In genomic region chr19:7853760-7854107, GRCh38 we compare ENCODE assay signal across 10 cellular contexts. TPM values are rescaled to one million over a fixed set of nuclear protein-coding genes. Genes with fewer than 3 reads are reported as not detected.
DNase-seq lines count a peak whose midpoint lies in the region; ATAC-seq and TF ChIP-seq lines count a peak whose summit lies in the region.
"Had no signal": no experiment of that assay in that cellular context is flagged by ENCODE, and none has a peak within 500 bp of the region (broad histone marks: within the 10 kb centered on the region; RNA-seq: fewer than 3 reads in every experiment).

No MANE protein-coding gene starts in this region.

- no peak overlapping the region for H3K27ac Mint-ChIP-seq in WTC11
- H3K27ac Mint-ChIP-seq: activated naive CD8-positive, alpha-beta T cell treated with anti-CD3 and anti-CD28 coated beads, Interleukin-2, amount 10 ng/mL, durations not matched to agents 7 days and 5 days; nephron progenitor cell had no signal

- H3K9ac ChIP-seq in ES-I3 (ENCODE audit: low read depth, low read length) = peak overlapping the region; percentile 20; the same call in 1 of the 2 replicates

- H3K36me3 Mint-ChIP-seq in WTC11 = no peaks in the 10 kb centered on the region
- H3K36me3 Mint-ChIP-seq: activated naive CD8-positive, alpha-beta T cell treated with anti-CD3 and anti-CD28 coated beads, Interleukin-2, amount 10 ng/mL, durations not matched to agents 7 days and 5 days had no signal

- TF ChIP-seq CTCF in WTC11 (IDR thresholded peaks at IDR 0.05) = no peak
- TF ChIP-seq CTCF in mucosa of descending colon (IDR thresholded peaks at IDR 0.05) = no peak

- peaks cover 37% of the 10 kb centered on the region for H3K27me3 Mint-ChIP-seq in WTC11 (ENCODE audit: low read depth)
- H3K27me3 Mint-ChIP-seq: activated naive CD8-positive, alpha-beta T cell treated with anti-CD3 and anti-CD28 coated beads, Interleukin-2, amount 10 ng/mL, durations not matched to agents 7 days and 5 days had no signal

- CTCF ChIA-PET in WTC11 (lab: Charles Lee) = interaction anchor here (0.5 to 3.3 kb wide), 26 partner anchors 9 to 215 kb away, joined by 3 to 53 read pairs (median 5); partner anchors contain the start of genes LRRC8E, SNAPC2, TIMM44 and TRAPPC5

- H3K4me3 Mint-ChIP-seq in WTC11 = peak overlapping the region; percentile 51
- H3K4me3 Mint-ChIP-seq: activated naive CD8-positive, alpha-beta T cell treated with anti-CD3 and anti-CD28 coated beads, Interleukin-2, amount 10 ng/mL, durations not matched to agents 7 days and 5 days; nephron progenitor cell had no signal

- H3K4me1 Mint-ChIP-seq in WTC11 = peaks cover 8% of the 10 kb centered on the region; the same call in 1 of the 2 replicates

- H3K9me3 ChIP-seq in ES-I3 (ENCODE audit: control insufficient read depth, insufficient read depth, low read length) = no peaks in the 10 kb centered on the region
- H3K9me3 ChIP-seq in mucosa of descending colon = no peaks in the 10 kb centered on the region
- H3K9me3 ChIP-seq: left lung had no signal

- intact Hi-C loops in mucosa of descending colon (cut with DNase I, micrococcal nuclease) = loop anchor here in 1 of 2 donors (10.0 kb wide), 1 partner anchor 51 kb away; the partner anchor contains the start of gene MAP2K7

- H3K36me3 ChIP-seq in ES-I3 (ENCODE audit: insufficient read depth, low read length) = no peaks in the 10 kb centered on the region
- no peaks in the 10 kb centered on the region for H3K36me3 ChIP-seq in mucosa of descending colon (ENCODE audit: low read depth)

- POLR2A ChIA-PET in WTC11 (lab: Charles Lee) = interaction anchor here (0.6 to 0.7 kb wide), 2 partner anchors 20 to 50 kb away, joined by 3 to 5 read pairs; partner anchors contain the start of genes MAP2K7 and PRR36

- DNase-seq in WTC11 (ENCODE audit: low spot score) (no peak), mucosa of descending colon (peak in 1 of 3 donors; percentile 48), iPS-NIHi11 (ENCODE audit: low spot score) (no peak), NCI-H345 (lab: John Stamatoyannopoulos, UW) (no peak), amygdala (lab: John Stamatoyannopoulos, UW) (no peak)

- H3K9me3 Mint-ChIP-seq in WTC11 = no peaks in the 10 kb centered on the region
- H3K9me3 Mint-ChIP-seq: activated naive CD8-positive, alpha-beta T cell treated with anti-CD3 and anti-CD28 coated beads, Interleukin-2, amount 10 ng/mL, durations not matched to agents 7 days and 5 days; nephron progenitor cell had no signal

- no peak overlapping the region for H3K4me3 ChIP-seq in mucosa of descending colon
- H3K4me3 ChIP-seq: left lung, SK-N-MC had no signal

- ATAC-seq in WTC11 = no peak
- ATAC-seq in mucosa of descending colon = peak; percentile 21

- H3K4me1 ChIP-seq in ES-I3 (ENCODE audit: insufficient read depth, low read length) (peaks cover 4% of the 10 kb centered on the region; the same call in 1 of the 2 replicates), mucosa of descending colon (ENCODE audit: low read depth) (peaks cover 11% of the 10 kb centered on the region)

TF ChIP-seq in WTC11, 78 proteins besides CTCF, POLR2A, EP300 and RAD21:
- TF ChIP-seq ZBTB43 (CRISPR knock-in tag; IDR thresholded peaks at IDR 0.05) = 0 out of 2 replicates have a peak, but pooled peaks have one; percentile 38
- TF ChIP-seq ZMAT4 (CRISPR knock-in tag; IDR thresholded peaks at IDR 0.05) = no peak
- no peak for TF ChIP-seq ATF1 (CRISPR knock-in tag; IDR thresholded peaks at IDR 0.05)
- TF ChIP-seq NR3C1 (CRISPR knock-in tag; conservative IDR thresholded peaks at IDR 0.05; ENCODE audit: low read depth) = no peak
- no peak for TF ChIP-seq GABPB1 (CRISPR knock-in tag; IDR thresholded peaks at IDR 0.05)

RNA-seq across cellular contexts. Expression of gene PRR36, which starts 20.5 kb away (rescaled TPM):
- total RNA-seq in WTC11 (2021) (21.9 to 34.3 TPM (median 31.0 TPM) in 3 replicates), mucosa of descending colon (under 1 TPM; 0.22 to 0.58 (median 0.23) TPM)

RNA-seq across cellular contexts. Expression of gene EVI5L, which starts 23.7 kb away (rescaled TPM):
- total RNA-seq in WTC11 (2021) (10.5 to 13.7 TPM (median 13.6 TPM) in 3 replicates), mucosa of descending colon (10 to 100 TPM in 2 of 3 donors, 1 to 10 TPM in 1; 8.3 to 17.6 (median 11.4) TPM)

RNA-seq across cellular contexts. Expression of gene LRRC8E, which starts 34.6 kb away (rescaled TPM):
- total RNA-seq in WTC11 (2021) = 3.0 to 3.6 TPM (median 3.1 TPM) in 3 replicates
- 1 to 10 TPM in 2 of 3 donors, under 1 TPM in 1; 0.32 to 1.5 (median 1.3) TPM for total RNA-seq in mucosa of descending colon
- total RNA-seq: activated naive CD8-positive, alpha-beta T cell treated with anti-CD3 and anti-CD28 coated beads, Interleukin-2, amount 10 ng/mL, durations not matched to agents 7 days and 5 days had no signal

RNA-seq across cellular contexts. Expression of gene MAP2K7, which starts 49.9 kb away (rescaled TPM):
- total RNA-seq in WTC11 (2021) = 39.4 to 46.9 TPM (median 46.3 TPM) in 3 replicates
- 10 to 100 TPM; 31.5 to 49.2 (median 41.7) TPM for total RNA-seq in mucosa of descending colon

Comparison
In these comparisons a context has a peak if more than half of its experiments do, and no peak if none do; other contexts are left out.
1. RNA of gene PRR36, which starts 20.5 kb away (total RNA-seq): 21.9 to 34.3 TPM in WTC11; 0.22 to 0.58 TPM in mucosa of descending colon; every median in the first group is over 10 times any median in the second.